ENCODE assay signal across 1 cellular context in the genomic region with DNA sequence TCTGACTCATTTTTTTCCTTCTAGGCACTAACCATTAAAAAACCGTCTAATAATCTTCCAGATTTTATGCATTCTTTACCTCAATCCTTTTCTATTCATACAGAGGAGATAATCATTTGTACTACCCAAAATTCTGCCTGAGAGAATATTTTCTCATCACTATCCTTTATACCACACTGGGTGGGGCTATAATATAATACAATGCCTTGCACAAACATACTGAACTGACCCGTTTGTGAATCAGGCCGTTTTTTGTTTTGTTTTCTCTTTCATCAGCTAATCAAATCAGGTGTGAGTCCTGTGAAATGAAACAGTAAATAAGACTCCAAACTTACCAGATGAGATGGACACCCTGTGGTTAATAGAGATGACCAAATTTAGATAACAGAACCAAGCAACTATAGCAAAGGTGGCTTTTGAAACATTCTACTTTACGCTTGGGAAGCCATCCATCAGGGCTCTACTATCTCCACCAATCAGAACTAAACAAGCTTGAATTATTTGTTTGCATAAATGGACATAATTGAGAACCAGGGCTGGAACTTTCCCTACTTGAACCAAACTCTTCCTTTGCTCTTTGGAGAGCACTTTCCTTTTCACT.
TF ChIP-seq lines count a peak whose summit lies in the region.

No MANE protein-coding gene starts in this region.

TF ChIP-seq in GM12878, 131 proteins besides CTCF, POLR2A, EP300 and RAD21 (continued from another document):
- TF ChIP-seq, protein P1, sequence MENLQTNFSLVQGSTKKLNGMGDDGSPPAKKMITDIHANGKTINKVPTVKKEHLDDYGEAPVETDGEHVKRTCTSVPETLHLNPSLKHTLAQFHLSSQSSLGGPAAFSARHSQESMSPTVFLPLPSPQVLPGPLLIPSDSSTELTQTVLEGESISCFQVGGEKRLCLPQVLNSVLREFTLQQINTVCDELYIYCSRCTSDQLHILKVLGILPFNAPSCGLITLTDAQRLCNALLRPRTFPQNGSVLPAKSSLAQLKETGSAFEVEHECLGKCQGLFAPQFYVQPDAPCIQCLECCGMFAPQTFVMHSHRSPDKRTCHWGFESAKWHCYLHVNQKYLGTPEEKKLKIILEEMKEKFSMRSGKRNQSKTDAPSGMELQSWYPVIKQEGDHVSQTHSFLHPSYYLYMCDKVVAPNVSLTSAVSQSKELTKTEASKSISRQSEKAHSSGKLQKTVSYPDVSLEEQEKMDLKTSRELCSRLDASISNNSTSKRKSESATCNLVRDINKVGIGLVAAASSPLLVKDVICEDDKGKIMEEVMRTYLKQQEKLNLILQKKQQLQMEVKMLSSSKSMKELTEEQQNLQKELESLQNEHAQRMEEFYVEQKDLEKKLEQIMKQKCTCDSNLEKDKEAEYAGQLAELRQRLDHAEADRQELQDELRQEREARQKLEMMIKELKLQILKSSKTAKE (IDR thresholded peaks at IDR 0.05; ENCODE audit: low read depth, poor library complexity, severe bottlenecking): no peak
- TF ChIP-seq MXI1 (IDR thresholded peaks at IDR 0.05; ENCODE audit: low read depth, low read length) (no peak), HDAC6 (IDR thresholded peaks at IDR 0.05; ENCODE audit: unreplicated experiment) (no peak), MTA2 (IDR thresholded peaks at IDR 0.05; ENCODE audit: low read depth) (no peak), STAT1 (conservative IDR thresholded peaks at IDR 0.05) (no peak), RUNX3 (IDR thresholded peaks at IDR 0.05; ENCODE audit: low read length) (peak; percentile 30; the same call in 1 of the 2 replicates)
TF ChIP-seq in GM12878: peak in this region for 1.
